ENCODE assay signal across 8 cellular contexts in the genomic region with DNA sequence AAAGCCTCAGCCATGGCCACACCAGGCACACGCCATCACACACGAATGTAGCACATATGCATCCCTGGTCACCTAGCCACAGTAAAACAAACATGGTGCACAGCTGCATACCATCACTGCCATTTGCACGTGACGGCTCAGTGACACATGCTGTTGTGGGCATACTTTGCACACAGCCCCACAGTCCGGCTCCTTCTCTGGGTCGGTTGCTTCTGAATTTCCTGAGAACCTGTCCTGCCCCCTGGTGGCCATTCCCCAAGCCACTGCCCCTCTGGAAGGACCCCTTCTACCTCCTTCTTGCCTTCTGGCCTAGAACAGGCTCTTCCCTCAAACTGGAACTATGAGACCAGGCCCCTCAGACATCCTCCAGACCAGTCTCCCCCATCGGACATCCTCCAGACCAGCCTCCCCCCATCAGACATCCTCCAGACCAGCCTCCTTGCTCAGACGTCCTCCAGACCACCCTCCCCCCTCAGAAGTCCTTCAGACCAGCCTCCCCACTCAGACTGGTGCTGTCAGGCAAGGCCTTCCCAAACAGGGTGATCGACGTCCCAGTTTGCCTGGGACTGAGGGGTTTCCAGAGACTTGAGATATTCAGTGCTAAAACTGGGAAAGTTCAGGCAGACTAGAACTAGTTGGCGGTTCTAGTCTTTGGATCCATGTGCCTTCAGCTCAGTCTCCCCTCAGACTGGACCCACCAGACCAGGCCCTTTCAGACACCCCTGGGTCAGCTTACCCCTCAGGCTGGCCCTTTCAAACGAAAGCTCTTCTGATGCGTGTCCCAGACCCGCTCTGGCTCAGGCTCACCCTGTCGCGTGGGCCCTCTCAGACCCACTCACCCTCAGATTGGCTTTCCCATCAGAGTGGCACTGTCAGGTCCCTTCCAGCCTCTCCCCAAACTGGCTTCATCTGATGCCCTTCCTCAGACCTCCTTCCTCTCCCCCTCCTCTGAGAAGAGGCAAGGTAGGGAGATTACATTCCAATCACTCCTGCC. TPM values are rescaled to one million over a fixed set of nuclear protein-coding genes. Genes with fewer than 3 reads are reported as not detected.
A peak's percentile ranks its signal among the peaks of the same experiment; 100 is the strongest.
DNase-seq lines count a peak whose midpoint lies in the region; ATAC-seq and TF ChIP-seq lines count a peak whose summit lies in the region.

No MANE protein-coding gene starts in this region.

- DNase-seq in GDM1 (lab: John Stamatoyannopoulos, UW) (peak; percentile 30), NAMALWA (ENCODE audit: low spot score) (peak; percentile 79), left lobe of liver (ENCODE audit: low spot score) (peak; percentile 72)
- peak in 2 of 3 experiments; percentile 26 to 58 for DNase-seq in stimulated activated CD4-positive, alpha-beta T cell treated with anti-CD3 and anti-CD28 coated beads, TNF-alpha, amount 100 ng/mL, for 24 hours (ENCODE audit: low read depth in 3 of 3)

- no peak for TF ChIP-seq POLR2A in GM18505 (IDR thresholded peaks at IDR 0.05; ENCODE audit: borderline replicate concordance, extremely low read depth, insufficient read depth, insufficient read length)

- H3K27ac ChIP-seq in VCaP (no peak overlapping the region), cingulate gyrus (ENCODE audit: low read depth, low read length) (peak overlapping the region; percentile 65)

- peak; percentile 76 for ATAC-seq in left lobe of liver
- ATAC-seq in GM18505 (IDR thresholded peaks at IDR 0.05; ENCODE audit: unreplicated experiment): no peak
- no peak for ATAC-seq in GM21786 (IDR thresholded peaks at IDR 0.05; ENCODE audit: unreplicated experiment)

- TF ChIP-seq CTCF in VCaP (conservative IDR thresholded peaks at IDR 0.05): peak; percentile 83

RNA-seq across cellular contexts. Expression of a gene that starts 24.3 kb away (rescaled TPM):
- 3.9 TPM for total RNA-seq in left lobe of liver

RNA-seq across cellular contexts. Expression of a gene that starts 42.4 kb away (rescaled TPM):
- 13.0 TPM for total RNA-seq in left lobe of liver
